8 cellular contexts compared by ENCODE assay signal in genomic region chr12:42590324-42590934, GRCh38. TPM values are rescaled to one million over a fixed set of nuclear protein-coding genes. Genes with fewer than 3 reads are reported as not detected.
A peak's percentile ranks its signal among the peaks of the same experiment; 100 is the strongest.
DNase-seq lines count a peak whose midpoint lies in the region; ATAC-seq and TF ChIP-seq lines count a peak whose summit lies in the region.

No MANE protein-coding gene starts in this region.

- H4K91ac ChIP-seq in mesenchymal stem cell (ENCODE audit: low read length) = no peak overlapping the region

- peak; percentile 26 for TF ChIP-seq RAD21 in SK-N-SH (IDR thresholded peaks at IDR 0.05; ENCODE audit: low read length)

- peak overlapping the region in 1 of 2 experiments; percentile 35 for H3K23ac ChIP-seq in mesenchymal stem cell (ENCODE audit: low read length in 2 of 2)

- WGBS in SK-N-SH (ENCODE audit: low lambda C conversion rate) = 18% methylated on average over 16 of the region's 25 CpGs
- 3% methylated on average over 23 of the region's 25 CpGs for WGBS in mesenchymal stem cell
- 3% methylated on average over 25 of the region's 25 CpGs for WGBS in urinary bladder

- no peaks in the 10 kb centered on the region for H3K36me3 ChIP-seq in SK-N-SH (replicated peaks in 1 of 2; ENCODE audit: control insufficient read depth in 1 of 2, insufficient read depth in 2 of 2, low read length in 1 of 2)
- H3K36me3 ChIP-seq in PC-3 (ENCODE audit: low read depth, low read length) = no peaks in the 10 kb centered on the region
- H3K36me3 ChIP-seq in mesenchymal stem cell (ENCODE audit: control insufficient read depth in 1 of 2, insufficient read depth in 2 of 2, low read depth in 1 of 2, low read length in 2 of 2) = peaks cover 4 to 5% of the 10 kb centered on the region in 2 experiments
- H3K36me3 ChIP-seq in urinary bladder (ENCODE audit: insufficient read depth) = no peaks in the 10 kb centered on the region

- H3F3A ChIP-seq in SK-N-SH (replicated peaks; ENCODE audit: insufficient read depth) (no peaks in the 10 kb centered on the region), PC-3 (ENCODE audit: low read length, unreplicated experiment) (no peaks in the 10 kb centered on the region)

- H3K79me1 ChIP-seq in mesenchymal stem cell (replicated peaks; ENCODE audit: low read length, poor library complexity, severe bottlenecking) = peaks cover 2% of the 10 kb centered on the region

- no peak overlapping the region for H2AK5ac ChIP-seq in mesenchymal stem cell (ENCODE audit: low read length, severe bottlenecking)

- H3K18ac ChIP-seq in mesenchymal stem cell (ENCODE audit: low read depth in 1 of 2, low read length in 2 of 2) = peak overlapping the region; percentile 35 to 47

- H3K14ac ChIP-seq in mesenchymal stem cell (ENCODE audit: low read length in 2 of 2) = peak overlapping the region in 1 of 2 experiments; percentile 21

- H3K4ac ChIP-seq in mesenchymal stem cell (ENCODE audit: low read depth in 1 of 2, low read length in 2 of 2) = no peak overlapping the region

- H4K20me1 ChIP-seq in SK-N-SH (ENCODE audit: insufficient read depth) (no peaks in the 10 kb centered on the region), PC-3 (ENCODE audit: low read length) (peaks cover 14% of the 10 kb centered on the region)

- H3K4me1 ChIP-seq in SK-N-SH (ENCODE audit: control insufficient read depth in 1 of 2, insufficient read depth in 2 of 2, low read depth in 1 of 2, low read length in 1 of 2) = peaks cover 7 to 22% of the 10 kb centered on the region in 2 experiments; a peak in 3 of 4 replicates
- H3K4me1 ChIP-seq in PC-3 (ENCODE audit: insufficient read depth, low read length) = peaks cover 45% of the 10 kb centered on the region
- H3K4me1 ChIP-seq in mesenchymal stem cell (ENCODE audit: control insufficient read depth, insufficient read depth, low read depth, low read length) = peaks cover 9% of the 10 kb centered on the region
- peaks cover 2% of the 10 kb centered on the region for H3K4me1 ChIP-seq in urinary bladder (ENCODE audit: insufficient read depth)

- no peaks in the 10 kb centered on the region for H3K9me3 ChIP-seq in SK-N-SH
- no peaks in the 10 kb centered on the region for H3K9me3 ChIP-seq in PC-3 (ENCODE audit: low read length)
- H3K9me3 ChIP-seq in mesenchymal stem cell (ENCODE audit: control insufficient read depth, low read length) = no peaks in the 10 kb centered on the region

- DNase-seq in SK-N-SH (peak; percentile 50), PC-3 (peak; percentile 50), coronary artery (ENCODE audit: low spot score) (no peak), mesenchymal stem cell (peak; percentile 33), OCI-M2 (lab: John Stamatoyannopoulos, UW; ENCODE audit: unreplicated experiment) (no peak)
- DNase-seq in stimulated activated CD4-positive, alpha-beta T cell treated with anti-CD3 and anti-CD28 coated beads, Interleukin-12 subunit alpha, Interleukin-12 subunit beta, amount 100 ng/mL, for 4 hours = no peak

- POLR2A ChIA-PET in SK-N-SH (lab: Yijun Ruan, JAX) = no interaction called here
- POLR2A ChIA-PET in PC-3 (lab: Charles Lee; ENCODE audit: unreplicated experiment) = interaction anchor here (0.6 kb wide), 1 partner anchor 673 kb away, joined by 9 read pairs; no protein-coding TSS in a partner anchor

- H3K9me2 ChIP-seq in SK-N-SH = no peaks in the 10 kb centered on the region
- no peaks in the 10 kb centered on the region for H3K9me2 ChIP-seq in PC-3 (replicated peaks; ENCODE audit: low read length)

- no peak overlapping the region for H2BK120ac ChIP-seq in mesenchymal stem cell (ENCODE audit: low read depth, low read length)

- peak overlapping the region in 1 of 2 experiments; percentile 59 for H2BK12ac ChIP-seq in mesenchymal stem cell (ENCODE audit: low read length in 2 of 2)

- no peak for ATAC-seq in SK-N-SH treated with all-trans-retinoic acid at 6 μM for 48 hours
- ATAC-seq in PC-3 = peak; percentile 13

- H2BK5ac ChIP-seq in mesenchymal stem cell (ENCODE audit: low read depth, low read length, poor library complexity, severe bottlenecking) = peak overlapping the region; percentile 66

- H3K79me2 ChIP-seq in SK-N-SH (ENCODE audit: insufficient read depth) (no peaks in the 10 kb centered on the region), PC-3 (ENCODE audit: low read length) (peaks cover 40% of the 10 kb centered on the region)

- TSS peak; percentile 36 for BruUV-seq in PC-3 (replicated peaks; lab: Mats Ljungman, UMichigan)

- H2AFZ ChIP-seq in SK-N-SH (ENCODE audit: low read depth) (0 out of 2 replicates have a peak overlapping the region, but pooled peaks have one; percentile 45), PC-3 (ENCODE audit: low read length) (peak overlapping the region; percentile 96), mesenchymal stem cell (ENCODE audit: low read depth, low read length) (peak overlapping the region; percentile 58)

- no peak overlapping the region for H3K9ac ChIP-seq in SK-N-SH
- H3K9ac ChIP-seq in PC-3 (ENCODE audit: low read length) = peak overlapping the region; percentile 66
- peak overlapping the region; percentile 87 for H3K9ac ChIP-seq in mesenchymal stem cell (ENCODE audit: low read length)

- no peak overlapping the region for H2BK15ac ChIP-seq in mesenchymal stem cell (ENCODE audit: low read depth, poor library complexity, severe bottlenecking)

- H3K27me3 ChIP-seq in SK-N-SH (ENCODE audit: insufficient read depth) (peaks cover 33% of the 10 kb centered on the region), PC-3 (ENCODE audit: low read length) (no peaks in the 10 kb centered on the region), mesenchymal stem cell (ENCODE audit: control insufficient read depth in 1 of 2, insufficient read depth in 1 of 2, low read length in 2 of 2) (no peaks in the 10 kb centered on the region)

- no peak for TF ChIP-seq CTCF in SK-N-SH (IDR thresholded peaks at IDR 0.05)
- TF ChIP-seq CTCF in PC-3 (conservative IDR thresholded peaks at IDR 0.05; ENCODE audit: low read depth, low read length) = peak; percentile 48; the same call in 1 of the 2 replicates
- no peak for TF ChIP-seq CTCF in coronary artery (IDR thresholded peaks at IDR 0.05)

- CTCF ChIA-PET in SK-N-SH (lab: Yijun Ruan, JAX) = interaction anchor here (0.7 to 2.6 kb wide), 7 partner anchors 12 to 748 kb away, joined by 3 to 14 read pairs (median 3); no protein-coding TSS in a partner anchor
- CTCF ChIA-PET in PC-3 (lab: Charles Lee) = interaction anchor here (0.7 kb wide), 1 partner anchor 488 kb away, joined by 17 read pairs; no protein-coding TSS in a partner anchor

- H3K4me3 ChIP-seq in SK-N-SH (ENCODE audit: low read depth in 2 of 2, low read length in 1 of 2) (peak overlapping the region in 1 of 2 experiments; percentile 61; a peak in 3 of 4 replicates), PC-3 (ENCODE audit: low read length) (peak overlapping the region; percentile 80), coronary artery (peak overlapping the region; percentile 86), mesenchymal stem cell (ENCODE audit: insufficient read depth in 1 of 2, low read depth in 1 of 2, low read length in 2 of 2) (peak overlapping the region; percentile 84 to 99), urinary bladder (ENCODE audit: low read depth, low read length) (peak overlapping the region; percentile 83)

- H3K4me2 ChIP-seq in SK-N-SH = peak overlapping the region; percentile 40
- H3K4me2 ChIP-seq in PC-3 (ENCODE audit: low read length) = peak overlapping the region; percentile 93
- H3K4me2 ChIP-seq in mesenchymal stem cell (ENCODE audit: low read length, poor library complexity, severe bottlenecking) = peak overlapping the region; percentile 92

- no peak overlapping the region for H4K8ac ChIP-seq in mesenchymal stem cell (ENCODE audit: low read length)

- no peak for TF ChIP-seq EP300 in SK-N-SH (IDR thresholded peaks at IDR 0.05; ENCODE audit: borderline replicate concordance in 1 of 2, low read depth in 1 of 2, low read length in 1 of 2)

- H3K27ac ChIP-seq in SK-N-SH (ENCODE audit: low read depth in 2 of 2, low read length in 1 of 2) (no peak overlapping the region), PC-3 (ENCODE audit: low read length) (0 out of 2 replicates have a peak overlapping the region, but pooled peaks have one; percentile 5), coronary artery (peak overlapping the region in 1 of 2 donors; percentile 76), mesenchymal stem cell (ENCODE audit: low read length, poor library complexity, severe bottlenecking) (peak overlapping the region; percentile 82), urinary bladder (ENCODE audit: low read depth) (no peak overlapping the region)

- intact Hi-C loops in PC-3 (cut with micrococcal nuclease) = loop anchor here (1.0 to 5.0 kb wide), 6 partner anchors 72 to 747 kb away; no protein-coding TSS in a partner anchor

TF ChIP-seq in SK-N-SH, 30 proteins besides CTCF, POLR2A, EP300 and RAD21:
- TF ChIP-seq YY1 (IDR thresholded peaks at IDR 0.05; ENCODE audit: low read depth) (no peak), MXI1 (IDR thresholded peaks at IDR 0.05; ENCODE audit: low read depth, low read length) (peak; percentile 57; the same call in 1 of the 2 replicates)

TF ChIP-seq in SK-N-SH treated with all-trans-retinoic acid at 6 μM for 48 hours, 23 proteins besides CTCF, POLR2A, EP300 and RAD21 (continues in another document):
- TF ChIP-seq CSDC2 (CRISPR knock-in tag; IDR thresholded peaks at IDR 0.05) = no peak
- TF ChIP-seq ZNF70 (CRISPR knock-in tag; IDR thresholded peaks at IDR 0.05) = no peak
- TF ChIP-seq ZNF8 (CRISPR knock-in tag; IDR thresholded peaks at IDR 0.05) = no peak
- TF ChIP-seq POU6F1 (CRISPR knock-in tag; IDR thresholded peaks at IDR 0.05; ENCODE audit: borderline replicate concordance, low read depth) = no peak
- no peak for TF ChIP-seq OSR1 (CRISPR knock-in tag; IDR thresholded peaks at IDR 0.05)
- TF ChIP-seq SNAI2 (CRISPR knock-in tag; IDR thresholded peaks at IDR 0.05) = no peak
- no peak for TF ChIP-seq ZC3H10 (CRISPR knock-in tag; IDR thresholded peaks at IDR 0.05)

RNA-seq across cellular contexts. Expression of gene PRICKLE1, which starts 0.9 kb away (rescaled TPM):
- 0.45 and 1.2 TPM in 2 replicates for polyA plus RNA-seq in SK-N-SH (2012; rRNA removed)
- 0.48 and 0.55 TPM in 2 replicates for polyA plus RNA-seq in SK-N-SH (2012; cell fraction: cytosol; rRNA removed)
- polyA plus RNA-seq in SK-N-SH (2012; cell fraction: nucleus; rRNA removed) = 0.56 and 1.5 TPM in 2 replicates
- 16.2 and 17.2 TPM in 2 replicates for total RNA-seq in PC-3 (2014; rRNA removed)
- polyA plus RNA-seq in mesenchymal stem cell (2013, experiment 1 of 2) = 1.5 TPM
- 1.5 TPM for polyA plus RNA-seq in mesenchymal stem cell (2013, experiment 2 of 2)
- 59.7 TPM for total RNA-seq in urinary bladder
- polyA plus RNA-seq in urinary bladder = 8.9 TPM

Comparison
In these comparisons a context has a peak if more than half of its experiments do, and no peak if none do; other contexts are left out.
1. DNase-seq: peak in SK-N-SH (single experiment), PC-3 (single experiment) and mesenchymal stem cell (single experiment); none in coronary artery (single experiment), stimulated activated CD4-positive, alpha-beta T cell treated with anti-CD3 and anti-CD28 coated beads, Interleukin-12 subunit alpha, Interleukin-12 subunit beta, amount 100 ng/mL, for 4 hours (single experiment) and OCI-M2 (single experiment).
2. H2AFZ ChIP-seq: peak in every context shown above with its lines; median percentile 96 in PC-3; 58 in mesenchymal stem cell; 45 in SK-N-SH.
3. H3K27ac ChIP-seq: peak in PC-3 (single experiment) and mesenchymal stem cell (single experiment); none in SK-N-SH (0 of 2) and urinary bladder (single experiment).
4. H3K4me2 ChIP-seq: peak in every context shown above with its lines; median percentile 93 in PC-3; 92 in mesenchymal stem cell; 40 in SK-N-SH.